In genomic region chr9:135014341-135015010, GRCh38 we compare ENCODE assay signal across 23 cellular contexts.
"Had no signal": no experiment of that assay in that cellular context is flagged by ENCODE, and none has a peak within 500 bp of the region (broad histone marks: within the 10 kb centered on the region; RNA-seq: fewer than 3 reads in every experiment).

No MANE protein-coding gene starts in this region.

- H3K27me3 ChIP-seq: brain microvascular endothelial cell, MG63, Peyer's patch had no signal

- H3K4me3 ChIP-seq: MG63, Peyer's patch, SK-N-MC had no signal

- H3K9me3 ChIP-seq: MG63, Peyer's patch had no signal

- ATAC-seq: activated CD4-positive, alpha-beta T cell treated with anti-CD3 and anti-CD28 coated beads for 36 hours; activated T-helper 17 cell treated with anti-CD3 and anti-CD28 coated beads, Interleukin-2, amount 50 U/mL, for 72 hours; T-cell had no signal

- H3K4me1 ChIP-seq: Peyer's patch had no signal

- H3K36me3 ChIP-seq: brain microvascular endothelial cell, MG63, Peyer's patch had no signal

- DNase-seq: activated CD4-positive, alpha-beta memory T cell treated with anti-CD3 and anti-CD28 coated beads, Interleukin-2, amount 10 ng/mL, durations not matched to agents 7 days and 5 days; activated CD4-positive, alpha-beta T cell treated with anti-CD3 and anti-CD28 coated beads for 36 hours; activated CD4-positive, alpha-beta T cell treated with anti-CD3 and anti-CD28 coated beads, Interleukin-2, amount 50 U/mL, for 1 hour; activated gamma-delta T cell treated with Interleukin-2 at 50 U/mL for 16 hours; activated naive CD4-positive, alpha-beta T cell treated with anti-CD3 and anti-CD28 coated beads, Interleukin-2, amount 10 ng/mL, durations not matched to agents 7 days and 5 days; activated naive CD8-positive, alpha-beta T cell treated with anti-CD3 and anti-CD28 coated beads for 36 hours; activated T-cell treated with anti-CD3 and anti-CD28 coated beads for 4 hours; activated T-cell treated with anti-CD3 and anti-CD28 coated beads, Interleukin-2, amount 50 U/mL, for 48 hours; brain microvascular endothelial cell; MG63; MV-4-11; NCI-H1105 treated with DMSO at 0.1 percent for 48 hours; NCI-H1436 treated with DMSO at 0.1 percent for 48 hours; NCI-H187; NCI-H2081; NCI-H510A treated with DMSO at 0.1 percent for 48 hours; SIG-M5; T-cell; T-helper 2 cell had no signal

- H3K27ac ChIP-seq: brain microvascular endothelial cell, Peyer's patch, SK-N-MC, VCaP had no signal
